Comparison of ENCODE assay signal across 8 cellular contexts in genomic region chr6:20409427-20409971, GRCh38. TPM values are rescaled to one million over a fixed set of nuclear protein-coding genes. Genes with fewer than 3 reads are reported as not detected.
DNase-seq lines count a peak whose midpoint lies in the region; ATAC-seq, FAIRE-seq and TF ChIP-seq lines count a peak whose summit lies in the region.
"Had no signal": no experiment of that assay in that cellular context is flagged by ENCODE, and none has a peak within 500 bp of the region (broad histone marks: within the 10 kb centered on the region; RNA-seq: fewer than 3 reads in every experiment).

No MANE protein-coding gene starts in this region.

- no peak overlapping the region for H4K8ac ChIP-seq in trophoblast cell (ENCODE audit: low read depth, low read length)

- peaks cover 71% of the 10 kb centered on the region for H3K4me1 Mint-ChIP-seq in T-helper 2 cell treated with Interferon-gamma antibody and Interleukin-4, amounts not matched to agents 5 μg/mL and 100 μg/mL, for 36 hours (ENCODE audit: low read depth)

- H4K20me1 ChIP-seq in hepatocyte (ENCODE audit: insufficient read depth, poor library complexity, severe bottlenecking) (peaks cover 8% of the 10 kb centered on the region), smooth muscle cell (ENCODE audit: low read depth) (peaks cover 99% of the 10 kb centered on the region)

- peak overlapping the region; percentile 84 for H3K27ac Mint-ChIP-seq in T-helper 2 cell treated with Interferon-gamma antibody and Interleukin-4, amounts not matched to agents 5 μg/mL and 100 μg/mL, for 36 hours

- H3K4me3 Mint-ChIP-seq in T-helper 2 cell treated with Interferon-gamma antibody and Interleukin-4, amounts not matched to agents 5 μg/mL and 100 μg/mL, for 36 hours, result peak overlapping the region; percentile 79

- H3F3A ChIP-seq in smooth muscle cell (ENCODE audit: low read depth), result peaks cover under 1% of the 10 kb centered on the region

- H3K9me3 ChIP-seq in trophoblast cell (ENCODE audit: insufficient read depth, low read depth, low read length), result no peaks in the 10 kb centered on the region
- no peaks in the 10 kb centered on the region for H3K9me3 ChIP-seq in hepatocyte (ENCODE audit: low read depth)
- no peaks in the 10 kb centered on the region for H3K9me3 ChIP-seq in smooth muscle cell (replicated peaks; ENCODE audit: low read depth)

- no peak overlapping the region for H4K91ac ChIP-seq in trophoblast cell (ENCODE audit: low read depth, low read length)

- no peaks in the 10 kb centered on the region for H3K27me3 Mint-ChIP-seq in T-helper 2 cell treated with Interferon-gamma antibody and Interleukin-4, amounts not matched to agents 5 μg/mL and 100 μg/mL, for 36 hours (ENCODE audit: low read depth)

- DNase-seq in GM19239 (ENCODE audit: insufficient read length, low spot score) (peak; percentile 26), trophoblast cell (no peak), foreskin fibroblast (no peak), hepatocyte (ENCODE audit: low spot score) (no peak), smooth muscle cell (lab: John Stamatoyannopoulos, UW; ENCODE audit: unreplicated experiment) (no peak)
- DNase-seq in T-helper 2 cell treated with Interferon-gamma antibody and Interleukin-4, amounts not matched to agents 5 μg/mL and 100 μg/mL, for 36 hours (ENCODE audit: low spot score), result peak; percentile 11
- DNase-seq: NCI-H2029 had no signal

- H3K4me3 ChIP-seq in trophoblast cell (ENCODE audit: low read depth, low read length) (no peak overlapping the region), foreskin fibroblast (ENCODE audit: low read depth in 1 of 2, low read length in 2 of 2) (no peak overlapping the region), hepatocyte (no peak overlapping the region), smooth muscle cell (no peak overlapping the region)

- H2BK120ac ChIP-seq in trophoblast cell (ENCODE audit: insufficient read depth, low read length, poor library complexity), result no peak overlapping the region

- H3K36me3 Mint-ChIP-seq in T-helper 2 cell treated with Interferon-gamma antibody and Interleukin-4, amounts not matched to agents 5 μg/mL and 100 μg/mL, for 36 hours (ENCODE audit: low read depth), result peaks cover 49% of the 10 kb centered on the region

- no peak overlapping the region for H3K14ac ChIP-seq in trophoblast cell (ENCODE audit: low read length)

- FAIRE-seq in GM19239 (lab: Jason Lieb, UNC), result peak; percentile 94

- H3K27me3 ChIP-seq in trophoblast cell (ENCODE audit: insufficient read depth, low read length) (no peaks in the 10 kb centered on the region), hepatocyte (no peaks in the 10 kb centered on the region), smooth muscle cell (ENCODE audit: low read depth) (no peaks in the 10 kb centered on the region)

- no CpG with 5 or more reads among the region's 6 CpGs for WGBS in trophoblast cell (ENCODE audit: extremely low coverage, insufficient coverage, insufficient read length)
- WGBS in hepatocyte (ENCODE audit: low lambda C conversion rate, missing lambda C conversion rate), result 71% methylated on average over 6 of the region's 6 CpGs
- WGBS in smooth muscle cell (ENCODE audit: low lambda C conversion rate), result 59% methylated on average over 6 of the region's 6 CpGs

- no peaks in the 10 kb centered on the region for H3K9me2 ChIP-seq in hepatocyte (replicated peaks; ENCODE audit: insufficient read depth)

- no peak overlapping the region for H2BK5ac ChIP-seq in trophoblast cell (ENCODE audit: low read depth, low read length, poor library complexity)

- H3K4ac ChIP-seq in trophoblast cell (ENCODE audit: low read depth, low read length), result peak overlapping the region; percentile 34

- H2BK12ac ChIP-seq in trophoblast cell (ENCODE audit: low read length), result no peak overlapping the region

- no peak overlapping the region for H2AK5ac ChIP-seq in trophoblast cell (ENCODE audit: low read length)

- no peaks in the 10 kb centered on the region for H3K79me1 ChIP-seq in trophoblast cell (ENCODE audit: low read length)

- no peak overlapping the region for H3K18ac ChIP-seq in trophoblast cell (ENCODE audit: low read length)

- H3K9ac ChIP-seq in trophoblast cell (ENCODE audit: low read length), result no peak overlapping the region
- no peak overlapping the region for H3K9ac ChIP-seq in smooth muscle cell (ENCODE audit: low read depth)

- H3K23ac ChIP-seq in trophoblast cell (ENCODE audit: low read length), result no peak overlapping the region

- no peak overlapping the region for H4K12ac ChIP-seq in trophoblast cell (ENCODE audit: low read depth, low read length)

- H2AFZ ChIP-seq in trophoblast cell (ENCODE audit: insufficient read depth, low read length, poor library complexity) (no peak overlapping the region), hepatocyte (no peak overlapping the region), smooth muscle cell (ENCODE audit: low read depth) (no peak overlapping the region)

- H3K4me2 ChIP-seq in trophoblast cell (ENCODE audit: low read length), result no peak overlapping the region
- H3K4me2 ChIP-seq in hepatocyte, result no peak overlapping the region
- no peak overlapping the region for H3K4me2 ChIP-seq in smooth muscle cell

- H3K27ac ChIP-seq in trophoblast cell (ENCODE audit: low read depth, low read length) (no peak overlapping the region), hepatocyte (no peak overlapping the region), smooth muscle cell (ENCODE audit: low read depth) (no peak overlapping the region)

- peaks cover 0 to 2% of the 10 kb centered on the region in 2 experiments for H3K4me1 ChIP-seq in trophoblast cell (ENCODE audit: control insufficient read depth in 1 of 2, insufficient read depth in 2 of 2, low read length in 2 of 2)
- H3K4me1 ChIP-seq in hepatocyte (ENCODE audit: insufficient read depth), result no peaks in the 10 kb centered on the region
- peaks cover 4% of the 10 kb centered on the region for H3K4me1 ChIP-seq in smooth muscle cell (ENCODE audit: low read depth)

- peak; percentile 90 for ATAC-seq in HG02885 (IDR thresholded peaks at IDR 0.05; ENCODE audit: poor library complexity, unreplicated experiment)

- H3K9me3 Mint-ChIP-seq in T-helper 2 cell treated with Interferon-gamma antibody and Interleukin-4, amounts not matched to agents 5 μg/mL and 100 μg/mL, for 36 hours, result no peaks in the 10 kb centered on the region

- TF ChIP-seq CTCF in foreskin fibroblast (IDR thresholded peaks at IDR 0.05; ENCODE audit: low read depth, low read length), result no peak
- TF ChIP-seq CTCF in hepatocyte (IDR thresholded peaks at IDR 0.05; ENCODE audit: poor library complexity), result no peak
- TF ChIP-seq CTCF in smooth muscle cell (IDR thresholded peaks at IDR 0.05; ENCODE audit: borderline replicate concordance, insufficient read depth, poor library complexity, severe bottlenecking), result no peak

- peaks cover 17% of the 10 kb centered on the region for H3K79me2 ChIP-seq in trophoblast cell (ENCODE audit: control insufficient read depth, insufficient read depth, low read length, poor library complexity)
- peaks cover 99% of the 10 kb centered on the region for H3K79me2 ChIP-seq in hepatocyte
- peaks cover 100% of the 10 kb centered on the region for H3K79me2 ChIP-seq in smooth muscle cell (ENCODE audit: low read depth)

- H3K36me3 ChIP-seq in trophoblast cell (ENCODE audit: control insufficient read depth in 1 of 2, insufficient read depth in 2 of 2, low read length in 2 of 2), result peaks cover 2 to 9% of the 10 kb centered on the region in 2 experiments
- no peaks in the 10 kb centered on the region for H3K36me3 ChIP-seq in hepatocyte (replicated peaks; ENCODE audit: insufficient read depth, low read depth)
- H3K36me3 ChIP-seq in smooth muscle cell (ENCODE audit: low read depth), result no peaks in the 10 kb centered on the region

RNA-seq across cellular contexts. Expression of gene E2F3, which starts 7.8 kb away (rescaled TPM):
- 10.7 and 11.6 TPM in 2 replicates for polyA plus RNA-seq in trophoblast cell (2013)
- total RNA-seq in hepatocyte (10.8 and 13.3 TPM in 2 replicates), smooth muscle cell (12.6 and 16.3 TPM in 2 replicates)
- polyA plus RNA-seq in hepatocyte (5.5 and 8.4 TPM in 2 replicates), smooth muscle cell (7.9 and 9.6 TPM in 2 replicates)

Comparison
In these comparisons a context has a peak if more than half of its experiments do, and no peak if none do; other contexts are left out.
1. DNase-seq: peak in GM19239 (single experiment) and T-helper 2 cell treated with Interferon-gamma antibody and Interleukin-4, amounts not matched to agents 5 μg/mL and 100 μg/mL, for 36 hours (single experiment); none in trophoblast cell (0 of 2), foreskin fibroblast (0 of 2), hepatocyte (single experiment) and smooth muscle cell (single experiment).